In the genomic region with DNA sequence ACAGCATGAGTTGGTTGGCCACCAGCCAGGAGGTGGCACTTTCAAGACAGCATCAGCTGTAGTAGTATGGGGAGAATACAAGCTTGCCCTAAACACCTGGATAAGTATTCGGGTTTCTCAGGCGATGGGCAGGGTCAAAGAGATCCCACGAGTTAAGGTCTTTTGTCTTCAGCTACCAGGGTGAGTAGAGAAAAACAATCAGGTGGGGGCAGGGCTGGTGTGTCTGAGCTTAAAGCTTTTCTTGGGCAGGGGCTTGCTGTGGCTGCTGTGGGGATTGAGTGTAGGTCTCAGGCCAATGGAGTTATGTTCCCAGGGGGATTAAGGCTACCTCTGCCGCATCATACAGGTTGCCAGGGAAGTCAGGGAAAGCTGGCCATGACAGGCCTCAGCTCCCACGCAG, we compare ENCODE assay signal across 29 cellular contexts. TPM values are rescaled to one million over a fixed set of nuclear protein-coding genes. Genes with fewer than 3 reads are reported as not detected.
"Had no signal": no experiment of that assay in that cellular context is flagged by ENCODE, and none has a peak within 500 bp of the region (broad histone marks: within the 10 kb centered on the region; RNA-seq: fewer than 3 reads in every experiment).

No MANE protein-coding gene starts in this region.

- ATAC-seq: activated CD8-positive, alpha-beta memory T cell treated with anti-CD3 and anti-CD28 coated beads, Interleukin-2, amount 10 ng/mL, durations not matched to agents 7 days and 5 days; effector memory CD8-positive, alpha-beta T cell; left cardiac atrium; mucosa of descending colon had no signal

- H3K27ac ChIP-seq: colonic mucosa, dorsolateral prefrontal cortex, esophagus muscularis mucosa, hepatocyte, sigmoid colon, testis, uterus had no signal

- H3K4me1 ChIP-seq: colonic mucosa, esophagus muscularis mucosa, sigmoid colon, testis, uterus had no signal

- H3K36me3 ChIP-seq: colonic mucosa, esophagus muscularis mucosa, sigmoid colon, uterus had no signal

- DNase-seq: activated CD4-positive, alpha-beta memory T cell treated with anti-CD3 and anti-CD28 coated beads, Interleukin-2, amount 10 ng/mL, durations not matched to agents 7 days and 5 days; activated CD4-positive, alpha-beta T cell treated with anti-CD3 and anti-CD28 coated beads for 48 hours; activated CD4-positive, CD25-positive, alpha-beta regulatory T cell; activated CD8-positive, alpha-beta memory T cell treated with anti-CD3 and anti-CD28 coated beads, Interleukin-2, amount 10 ng/mL, durations not matched to agents 7 days and 5 days; activated effector memory CD4-positive, alpha-beta T cell treated with anti-CD3 and anti-CD28 coated beads, Interleukin-2, amount 50 U/mL, for 16 hours; activated naive CD4-positive, alpha-beta T cell treated with anti-CD3 and anti-CD28 coated beads, Interleukin-2, amount 10 ng/mL, durations not matched to agents 7 days and 5 days; activated T-cell treated with anti-CD3 and anti-CD28 coated beads for 4 hours; colonic mucosa; dorsolateral prefrontal cortex; effector memory CD8-positive, alpha-beta T cell; glutamatergic neuron; islet precursor cell; left cardiac atrium; mucosa of descending colon; sigmoid colon; stimulated activated CD4-positive, alpha-beta T cell treated with anti-CD3 and anti-CD28 coated beads, Interleukin-15, amount 100 ng/mL, for 24 hours; stimulated activated CD4-positive, alpha-beta T cell treated with anti-CD3 and anti-CD28 coated beads, Interleukin-2, amount 100 ng/mL, for 48 hours; stimulated activated naive CD4-positive, alpha-beta T cell; T1000; testis; trophoblast cell; uterus had no signal

- FAIRE-seq: bronchial epithelial cell, frontal cortex had no signal

- H3K9me3 ChIP-seq: colonic mucosa, mucosa of descending colon, testis, uterus had no signal

- H3K79me2 ChIP-seq: hepatocyte had no signal

- H2AFZ ChIP-seq: hepatocyte had no signal

- H3K4me3 ChIP-seq: colonic mucosa, dorsolateral prefrontal cortex, esophagus muscularis mucosa, hepatocyte, mucosa of descending colon, sigmoid colon, smooth muscle cell, testis, uterus had no signal

- H3K27me3 ChIP-seq: colonic mucosa, dorsolateral prefrontal cortex, hepatocyte, testis, uterus had no signal

- H3K4me2 ChIP-seq: hepatocyte, smooth muscle cell had no signal

RNA-seq across cellular contexts. Expression of a gene that starts 7.6 kb away (rescaled TPM):
- total RNA-seq: activated CD4-positive, alpha-beta memory T cell treated with anti-CD3 and anti-CD28 coated beads, Interleukin-2, amount 10 ng/mL, durations not matched to agents 7 days and 5 days; colonic mucosa; esophagus muscularis mucosa; mucosa of descending colon; renal cortical epithelial cell; sigmoid colon; smooth muscle cell had no signal
- polyA plus RNA-seq: liver, sigmoid colon, smooth muscle cell had no signal
